Comparison of ENCODE assay signal across 1 cellular context in genomic region chr7:130205084-130205947, GRCh38.
A peak's percentile ranks its signal among the peaks of the same experiment; 100 is the strongest.
TF ChIP-seq lines count a peak whose summit lies in the region.

TSS of gene TMEM209 (minus strand) at chr7:130205406. CDS start at chr7:130205375, 31 bp downstream.

TF ChIP-seq in HepG2, 621 proteins besides CTCF, POLR2A, EP300 and RAD21 (continued from another document and continues in another):
- TF ChIP-seq, protein P1, sequence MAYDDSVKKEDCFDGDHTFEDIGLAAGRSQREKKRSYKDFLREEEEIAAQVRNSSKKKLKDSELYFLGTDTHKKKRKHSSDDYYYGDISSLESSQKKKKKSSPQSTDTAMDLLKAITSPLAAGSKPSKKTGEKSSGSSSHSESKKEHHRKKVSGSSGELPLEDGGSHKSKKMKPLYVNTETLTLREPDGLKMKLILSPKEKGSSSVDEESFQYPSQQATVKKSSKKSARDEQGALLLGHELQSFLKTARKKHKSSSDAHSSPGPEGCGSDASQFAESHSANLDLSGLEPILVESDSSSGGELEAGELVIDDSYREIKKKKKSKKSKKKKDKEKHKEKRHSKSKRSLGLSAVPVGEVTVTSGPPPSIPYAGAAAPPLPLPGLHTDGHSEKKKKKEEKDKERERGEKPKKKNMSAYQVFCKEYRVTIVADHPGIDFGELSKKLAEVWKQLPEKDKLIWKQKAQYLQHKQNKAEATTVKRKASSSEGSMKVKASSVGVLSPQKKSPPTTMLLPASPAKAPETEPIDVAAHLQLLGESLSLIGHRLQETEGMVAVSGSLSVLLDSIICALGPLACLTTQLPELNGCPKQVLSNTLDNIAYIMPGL (CRISPR knock-in tag; IDR thresholded peaks at IDR 0.05; ENCODE audit: borderline replicate concordance in 1 of 2, low read depth in 1 of 2) = peak; percentile 22 to 64; a peak in 2 of 4 replicates
- no peak for TF ChIP-seq RAD51 (IDR thresholded peaks at IDR 0.05; ENCODE audit: borderline replicate concordance)
- TF ChIP-seq, protein P2, sequence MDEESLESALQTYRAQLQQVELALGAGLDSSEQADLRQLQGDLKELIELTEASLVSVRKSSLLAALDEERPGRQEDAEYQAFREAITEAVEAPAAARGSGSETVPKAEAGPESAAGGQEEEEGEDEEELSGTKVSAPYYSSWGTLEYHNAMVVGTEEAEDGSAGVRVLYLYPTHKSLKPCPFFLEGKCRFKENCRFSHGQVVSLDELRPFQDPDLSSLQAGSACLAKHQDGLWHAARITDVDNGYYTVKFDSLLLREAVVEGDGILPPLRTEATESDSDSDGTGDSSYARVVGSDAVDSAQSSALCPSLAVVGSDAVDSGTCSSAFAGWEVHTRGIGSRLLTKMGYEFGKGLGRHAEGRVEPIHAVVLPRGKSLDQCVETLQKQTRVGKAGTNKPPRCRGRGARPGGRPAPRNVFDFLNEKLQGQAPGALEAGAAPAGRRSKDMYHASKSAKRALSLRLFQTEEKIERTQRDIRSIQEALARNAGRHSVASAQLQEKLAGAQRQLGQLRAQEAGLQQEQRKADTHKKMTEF (CRISPR knock-in tag; IDR thresholded peaks at IDR 0.05) = peak; percentile 69
- TF ChIP-seq, protein P3, sequence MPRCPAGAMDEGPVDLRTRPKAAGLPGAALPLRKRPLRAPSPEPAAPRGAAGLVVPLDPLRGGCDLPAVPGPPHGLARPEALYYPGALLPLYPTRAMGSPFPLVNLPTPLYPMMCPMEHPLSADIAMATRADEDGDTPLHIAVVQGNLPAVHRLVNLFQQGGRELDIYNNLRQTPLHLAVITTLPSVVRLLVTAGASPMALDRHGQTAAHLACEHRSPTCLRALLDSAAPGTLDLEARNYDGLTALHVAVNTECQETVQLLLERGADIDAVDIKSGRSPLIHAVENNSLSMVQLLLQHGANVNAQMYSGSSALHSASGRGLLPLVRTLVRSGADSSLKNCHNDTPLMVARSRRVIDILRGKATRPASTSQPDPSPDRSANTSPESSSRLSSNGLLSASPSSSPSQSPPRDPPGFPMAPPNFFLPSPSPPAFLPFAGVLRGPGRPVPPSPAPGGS (CRISPR knock-in tag; IDR thresholded peaks at IDR 0.05) = peak; percentile 82
- TF ChIP-seq TBX2 (CRISPR knock-in tag; IDR thresholded peaks at IDR 0.05; ENCODE audit: borderline replicate concordance) = peak; percentile 78; the same call in 1 of the 2 replicates
- no peak for TF ChIP-seq ZNF879 (CRISPR knock-in tag; IDR thresholded peaks at IDR 0.05)
- no peak for TF ChIP-seq TOE1 (CRISPR knock-in tag; IDR thresholded peaks at IDR 0.05)
- TF ChIP-seq ZNF407 (CRISPR knock-in tag; IDR thresholded peaks at IDR 0.05; ENCODE audit: not compliant biosample characterization) = peak; percentile 50
- TF ChIP-seq LRRFIP1 (CRISPR knock-in tag; conservative IDR thresholded peaks at IDR 0.05) = no peak
- peak; percentile 95; the same call in 1 of the 2 replicates for TF ChIP-seq ZMYM4 (CRISPR knock-in tag; IDR thresholded peaks at IDR 0.05)
- no peak; the same call in 1 of the 2 replicates for TF ChIP-seq STAT6 (CRISPR knock-in tag; IDR thresholded peaks at IDR 0.05; ENCODE audit: borderline replicate concordance)
- peak; percentile 100 for TF ChIP-seq CHD2 (IDR thresholded peaks at IDR 0.05; ENCODE audit: low read depth, low read length)
- TF ChIP-seq RARG (CRISPR knock-in tag; IDR thresholded peaks at IDR 0.05; ENCODE audit: low read depth) = no peak
- peak; percentile 86; the same call in 1 of the 2 replicates for TF ChIP-seq ZNF225 (CRISPR knock-in tag; IDR thresholded peaks at IDR 0.05)
- TF ChIP-seq ZIK1 (CRISPR knock-in tag; IDR thresholded peaks at IDR 0.05; ENCODE audit: borderline replicate concordance, low read depth) = 0 out of 2 replicates have a peak, but pooled peaks have one; percentile 55
- TF ChIP-seq ELK4 (CRISPR knock-in tag; IDR thresholded peaks at IDR 0.05; ENCODE audit: borderline replicate concordance) = no peak
- no peak for TF ChIP-seq ZFP37 (CRISPR knock-in tag; IDR thresholded peaks at IDR 0.05; ENCODE audit: borderline replicate concordance)
- TF ChIP-seq MED1 (CRISPR knock-in tag; IDR thresholded peaks at IDR 0.05) = peak; percentile 57
- peak; percentile 53; the same call in 1 of the 2 replicates for TF ChIP-seq REPIN1 (CRISPR knock-in tag; IDR thresholded peaks at IDR 0.05; ENCODE audit: borderline replicate concordance, low read depth)
- no peak for TF ChIP-seq SKI (IDR thresholded peaks at IDR 0.05; ENCODE audit: partially characterized antibody)
- TF ChIP-seq ZNF609 (CRISPR knock-in tag; IDR thresholded peaks at IDR 0.05; ENCODE audit: borderline replicate concordance) = no peak
- TF ChIP-seq RFX3 (CRISPR knock-in tag; IDR thresholded peaks at IDR 0.05) = peak; percentile 84
- TF ChIP-seq FOXJ3 (CRISPR knock-in tag; IDR thresholded peaks at IDR 0.05; ENCODE audit: borderline replicate concordance) = no peak
